In genomic region chr6:138518054-138518453, GRCh38 we compare ENCODE assay signal across 16 cellular contexts.
DNase-seq lines count a peak whose midpoint lies in the region; ATAC-seq, FAIRE-seq and TF ChIP-seq lines count a peak whose summit lies in the region.
"Had no signal": no experiment of that assay in that cellular context is flagged by ENCODE, and none has a peak within 500 bp of the region (broad histone marks: within the 10 kb centered on the region; RNA-seq: fewer than 3 reads in every experiment).

No MANE protein-coding gene starts in this region.

- DNase-seq in stimulated activated CD4-positive, alpha-beta T cell treated with anti-CD3 and anti-CD28 coated beads, Interleukin-4, amount 100 ng/mL, for 4 hours = no peak
- no peak for DNase-seq in NCI-H2196 treated with DMSO at 0.1 percent for 48 hours (lab: John Stamatoyannopoulos, UW; ENCODE audit: unreplicated experiment)
- DNase-seq in D721Med (ENCODE audit: insufficient read length, low spot score) = no peak
- no peak for DNase-seq in anterior cingulate cortex (lab: John Stamatoyannopoulos, UW)
- DNase-seq: esophagus squamous epithelium, gastrocnemius medialis, NCI-H1105, NCI-H2081, nephron progenitor cell had no signal

- FAIRE-seq in D721Med (lab: Jason Lieb, UNC) = no peak
- FAIRE-seq: colon, pancreas had no signal

- no peak for TF ChIP-seq CTCF in D721Med (IDR thresholded peaks at IDR 0.05; ENCODE audit: insufficient read depth, missing control alignments)

- ATAC-seq in GM18511 (IDR thresholded peaks at IDR 0.05; ENCODE audit: unreplicated experiment) (peak; percentile 54), GM21528 (IDR thresholded peaks at IDR 0.05; ENCODE audit: low FRiP score, unreplicated experiment) (peak; percentile 35), HG03064 (IDR thresholded peaks at IDR 0.05; ENCODE audit: low read depth, unreplicated experiment) (peak; percentile 29), HG03457 (IDR thresholded peaks at IDR 0.05; ENCODE audit: unreplicated experiment) (peak; percentile 27)
- ATAC-seq: gastrocnemius medialis, Right ventricle myocardium inferior had no signal
